In genomic region chr12:83954939-83955601, GRCh38 we compare ENCODE assay signal across 15 cellular contexts.
DNase-seq lines count a peak whose midpoint lies in the region; ATAC-seq, FAIRE-seq and TF ChIP-seq lines count a peak whose summit lies in the region.
"Had no signal": no experiment of that assay in that cellular context is flagged by ENCODE, and none has a peak within 500 bp of the region (broad histone marks: within the 10 kb centered on the region; RNA-seq: fewer than 3 reads in every experiment).

No MANE protein-coding gene starts in this region.

- TF ChIP-seq CTCF in D721Med (IDR thresholded peaks at IDR 0.05; ENCODE audit: insufficient read depth, missing control alignments): peak; percentile 1
- TF ChIP-seq CTCF in VCaP (conservative IDR thresholded peaks at IDR 0.05): peak; percentile 57

- peaks cover 20% of the 10 kb centered on the region for H3K4me1 ChIP-seq in HUES6 (ENCODE audit: control insufficient read depth, insufficient read depth, low read length)
- H3K4me1 ChIP-seq in iPS-18a (ENCODE audit: control insufficient read depth, low read depth, low read length): peaks cover 20% of the 10 kb centered on the region

- H3K27me3 ChIP-seq in HUES6 (ENCODE audit: control insufficient read depth, insufficient read depth, low read length) (no peaks in the 10 kb centered on the region), iPS-18a (ENCODE audit: control insufficient read depth, insufficient read depth, low read length) (no peaks in the 10 kb centered on the region)

- FAIRE-seq in D721Med (lab: Jason Lieb, UNC): no peak

- no peak overlapping the region for H3K9ac ChIP-seq in HUES6 (ENCODE audit: low read length)
- no peak overlapping the region for H3K9ac ChIP-seq in iPS-18a (ENCODE audit: low read length)

- H3K27ac ChIP-seq in HUES6 (ENCODE audit: low read depth, low read length) (peak overlapping the region; percentile 52), VCaP (no peak overlapping the region), iPS-18a (ENCODE audit: low read length) (peak overlapping the region; percentile 43)

- ATAC-seq in HG03280 (IDR thresholded peaks at IDR 0.05; ENCODE audit: unreplicated experiment) (no peak), HG03442 (IDR thresholded peaks at IDR 0.05; ENCODE audit: unreplicated experiment) (no peak), GM18909 (IDR thresholded peaks at IDR 0.05; ENCODE audit: poor library complexity, unreplicated experiment) (no peak)
- ATAC-seq: natural killer cell treated with Interleukin-12 subunit alpha and Interleukin-12 subunit beta and Interleukin-15 and Interleukin-18, amount 100 ng/mL, for 72 hours had no signal

- DNase-seq in D721Med (ENCODE audit: insufficient read length, low spot score) (no peak), SW 1271 (lab: John Stamatoyannopoulos, UW) (no peak)
- DNase-seq: activated CD8-positive, alpha-beta memory T cell treated with anti-CD3 and anti-CD28 coated beads for 24 hours; activated naive CD4-positive, alpha-beta T cell treated with Interleukin-2 at 50 U/mL for 16 hours; CD4-positive, alpha-beta T cell; cortex of kidney; substantia nigra; T-helper 9 cell had no signal

- H3K36me3 ChIP-seq in HUES6 (ENCODE audit: control insufficient read depth, insufficient read depth, low read length) (no peaks in the 10 kb centered on the region), iPS-18a (ENCODE audit: control insufficient read depth, low read depth, low read length) (no peaks in the 10 kb centered on the region)

- peak overlapping the region; percentile 17; the same call in 1 of the 2 replicates for H3K4me3 ChIP-seq in HUES6 (ENCODE audit: low read depth, low read length)
- peak overlapping the region; percentile 31 for H3K4me3 ChIP-seq in iPS-18a (ENCODE audit: low read length)

- H3K9me3 ChIP-seq in HUES6 (ENCODE audit: control insufficient read depth, insufficient read depth, low read depth, low read length) (peaks cover 10% of the 10 kb centered on the region), iPS-18a (ENCODE audit: control insufficient read depth, low read depth, low read length) (peaks cover 2% of the 10 kb centered on the region)
